In genomic region chr22:39520054-39520873, GRCh38 we compare ENCODE assay signal across 1 cellular context.
TF ChIP-seq lines count a peak whose summit lies in the region.

A gene with protein sequence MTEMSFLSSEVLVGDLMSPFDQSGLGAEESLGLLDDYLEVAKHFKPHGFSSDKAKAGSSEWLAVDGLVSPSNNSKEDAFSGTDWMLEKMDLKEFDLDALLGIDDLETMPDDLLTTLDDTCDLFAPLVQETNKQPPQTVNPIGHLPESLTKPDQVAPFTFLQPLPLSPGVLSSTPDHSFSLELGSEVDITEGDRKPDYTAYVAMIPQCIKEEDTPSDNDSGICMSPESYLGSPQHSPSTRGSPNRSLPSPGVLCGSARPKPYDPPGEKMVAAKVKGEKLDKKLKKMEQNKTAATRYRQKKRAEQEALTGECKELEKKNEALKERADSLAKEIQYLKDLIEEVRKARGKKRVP (plus strand): TSS chr22:39520562. CDS start chr22:39521446, 884 bp downstream.

TF ChIP-seq in HepG2, 621 proteins besides CTCF, POLR2A, EP300 and RAD21 (continued from another document):
- TF ChIP-seq, protein P1, sequence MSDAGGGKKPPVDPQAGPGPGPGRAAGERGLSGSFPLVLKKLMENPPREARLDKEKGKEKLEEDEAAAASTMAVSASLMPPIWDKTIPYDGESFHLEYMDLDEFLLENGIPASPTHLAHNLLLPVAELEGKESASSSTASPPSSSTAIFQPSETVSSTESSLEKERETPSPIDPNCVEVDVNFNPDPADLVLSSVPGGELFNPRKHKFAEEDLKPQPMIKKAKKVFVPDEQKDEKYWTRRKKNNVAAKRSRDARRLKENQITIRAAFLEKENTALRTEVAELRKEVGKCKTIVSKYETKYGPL (CRISPR knock-in tag; IDR thresholded peaks at IDR 0.05) = peak; percentile 43; the same call in 1 of the 2 replicates
- TF ChIP-seq IRX3 (CRISPR knock-in tag; IDR thresholded peaks at IDR 0.05; ENCODE audit: borderline replicate concordance, low read depth) = 0 out of 2 replicates have a peak, but pooled peaks have one; percentile 51
- TF ChIP-seq ZNF326 (CRISPR knock-in tag; IDR thresholded peaks at IDR 0.05; ENCODE audit: borderline replicate concordance) = no peak
- no peak for TF ChIP-seq JARID2 (CRISPR knock-in tag; IDR thresholded peaks at IDR 0.05; ENCODE audit: insufficient replicate concordance)
- TF ChIP-seq SAFB2 (CRISPR knock-in tag; IDR thresholded peaks at IDR 0.05; ENCODE audit: borderline replicate concordance, low read depth) = peak; percentile 38; the same call in 1 of the 2 replicates
- TF ChIP-seq, protein P2, sequence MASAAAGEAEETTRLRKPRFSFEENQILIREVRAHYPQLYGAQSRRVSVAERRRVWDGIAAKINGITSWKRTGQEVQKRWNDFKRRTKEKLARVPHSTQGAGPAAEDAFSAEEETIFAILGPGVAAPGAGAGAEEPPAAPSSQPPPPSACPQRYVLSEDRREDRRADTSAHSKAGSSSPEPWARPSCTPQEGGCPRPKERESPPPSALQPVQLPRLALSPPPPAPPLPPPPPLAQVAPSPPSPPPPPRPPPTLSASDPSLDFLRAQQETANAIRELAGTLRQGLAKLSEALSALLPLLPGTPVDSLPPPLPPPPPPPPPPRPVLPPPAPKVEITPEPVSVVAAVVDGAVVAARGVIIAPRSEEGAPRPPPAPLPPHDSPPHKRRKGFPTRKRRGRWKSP (CRISPR knock-in tag; IDR thresholded peaks at IDR 0.05) = peak; percentile 49
- TF ChIP-seq SCMH1 (CRISPR knock-in tag; IDR thresholded peaks at IDR 0.05; ENCODE audit: borderline replicate concordance) = no peak
- TF ChIP-seq GFI1 (CRISPR knock-in tag; IDR thresholded peaks at IDR 0.05; ENCODE audit: borderline replicate concordance) = peak; percentile 49; the same call in 1 of the 2 replicates
- peak; percentile 74; the same call in 1 of the 2 replicates for TF ChIP-seq ZNF543 (CRISPR knock-in tag; IDR thresholded peaks at IDR 0.05)
- peak; percentile 92 for TF ChIP-seq SSRP1 (CRISPR knock-in tag; IDR thresholded peaks at IDR 0.05)
- peak; percentile 33; the same call in 1 of the 2 replicates for TF ChIP-seq KDM1A (CRISPR knock-in tag; IDR thresholded peaks at IDR 0.05)
- peak; percentile 91 for TF ChIP-seq ZNF441 (CRISPR knock-in tag; IDR thresholded peaks at IDR 0.05; ENCODE audit: borderline replicate concordance)
- TF ChIP-seq ZFP36L2 (CRISPR knock-in tag; IDR thresholded peaks at IDR 0.05) = peak; percentile 66; the same call in 1 of the 2 replicates
- TF ChIP-seq ZNF317 (CRISPR knock-in tag; IDR thresholded peaks at IDR 0.05) = no peak
- TF ChIP-seq, protein P3, sequence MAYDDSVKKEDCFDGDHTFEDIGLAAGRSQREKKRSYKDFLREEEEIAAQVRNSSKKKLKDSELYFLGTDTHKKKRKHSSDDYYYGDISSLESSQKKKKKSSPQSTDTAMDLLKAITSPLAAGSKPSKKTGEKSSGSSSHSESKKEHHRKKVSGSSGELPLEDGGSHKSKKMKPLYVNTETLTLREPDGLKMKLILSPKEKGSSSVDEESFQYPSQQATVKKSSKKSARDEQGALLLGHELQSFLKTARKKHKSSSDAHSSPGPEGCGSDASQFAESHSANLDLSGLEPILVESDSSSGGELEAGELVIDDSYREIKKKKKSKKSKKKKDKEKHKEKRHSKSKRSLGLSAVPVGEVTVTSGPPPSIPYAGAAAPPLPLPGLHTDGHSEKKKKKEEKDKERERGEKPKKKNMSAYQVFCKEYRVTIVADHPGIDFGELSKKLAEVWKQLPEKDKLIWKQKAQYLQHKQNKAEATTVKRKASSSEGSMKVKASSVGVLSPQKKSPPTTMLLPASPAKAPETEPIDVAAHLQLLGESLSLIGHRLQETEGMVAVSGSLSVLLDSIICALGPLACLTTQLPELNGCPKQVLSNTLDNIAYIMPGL (CRISPR knock-in tag; IDR thresholded peaks at IDR 0.05; ENCODE audit: borderline replicate concordance in 1 of 2, low read depth in 1 of 2) = peak in 1 of 2 experiments; percentile 60; a peak in 2 of 4 replicates
- TF ChIP-seq ZSCAN25 (CRISPR knock-in tag; IDR thresholded peaks at IDR 0.05) = no peak
- no peak for TF ChIP-seq NBN (conservative IDR thresholded peaks at IDR 0.05)
- TF ChIP-seq, protein P4, sequence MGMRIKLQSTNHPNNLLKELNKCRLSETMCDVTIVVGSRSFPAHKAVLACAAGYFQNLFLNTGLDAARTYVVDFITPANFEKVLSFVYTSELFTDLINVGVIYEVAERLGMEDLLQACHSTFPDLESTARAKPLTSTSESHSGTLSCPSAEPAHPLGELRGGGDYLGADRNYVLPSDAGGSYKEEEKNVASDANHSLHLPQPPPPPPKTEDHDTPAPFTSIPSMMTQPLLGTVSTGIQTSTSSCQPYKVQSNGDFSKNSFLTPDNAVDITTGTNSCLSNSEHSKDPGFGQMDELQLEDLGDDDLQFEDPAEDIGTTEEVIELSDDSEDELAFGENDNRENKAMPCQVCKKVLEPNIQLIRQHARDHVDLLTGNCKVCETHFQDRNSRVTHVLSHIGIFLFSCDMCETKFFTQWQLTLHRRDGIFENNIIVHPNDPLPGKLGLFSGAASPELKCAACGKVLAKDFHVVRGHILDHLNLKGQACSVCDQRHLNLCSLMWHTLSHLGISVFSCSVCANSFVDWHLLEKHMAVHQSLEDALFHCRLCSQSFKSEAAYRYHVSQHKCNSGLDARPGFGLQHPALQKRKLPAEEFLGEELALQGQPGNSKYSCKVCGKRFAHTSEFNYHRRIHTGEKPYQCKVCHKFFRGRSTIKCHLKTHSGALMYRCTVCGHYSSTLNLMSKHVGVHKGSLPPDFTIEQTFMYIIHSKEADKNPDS (CRISPR knock-in tag; IDR thresholded peaks at IDR 0.05) = peak; percentile 45; the same call in 1 of the 2 replicates
- TF ChIP-seq BRCA1 (CRISPR knock-in tag; IDR thresholded peaks at IDR 0.05) = peak; percentile 90
